7 cellular contexts compared by ENCODE assay signal in genomic region chr7:76959569-76960397, GRCh38.
DNase-seq lines count a peak whose midpoint lies in the region; ATAC-seq lines count a peak whose summit lies in the region.
"Not testable (repeated sequence)": the region's sequence is repeated elsewhere in the genome, so short reads cannot be mapped to it uniquely, and the experiment has no call there.

No MANE protein-coding gene starts in this region.

- H3K4me1 Mint-ChIP-seq in naive thymus-derived CD4-positive, alpha-beta T cell: not testable (repeated sequence)

- 1% methylated on average over 15 of the region's 69 CpGs; no CpG with 5 or more reads in 1 of the 2 donors for WGBS in esophagus, 2 donors

- H3K36me3 ChIP-seq in esophagus (ENCODE audit: control insufficient read depth in 2 of 2, insufficient read depth in 2 of 2, low read length in 1 of 2); naive thymus-derived CD4-positive, alpha-beta T cell (ENCODE audit: control insufficient read depth in 2 of 3, insufficient read depth in 3 of 3, low read length in 3 of 3): not testable (repeated sequence)

- H3K9me3 Mint-ChIP-seq in naive thymus-derived CD4-positive, alpha-beta T cell: not testable (repeated sequence)

- not testable (repeated sequence) for H3K9me3 ChIP-seq in esophagus (ENCODE audit: control insufficient read depth in 2 of 2, insufficient read depth in 1 of 2, low read depth in 1 of 2, low read length in 1 of 2); naive thymus-derived CD4-positive, alpha-beta T cell (ENCODE audit: control insufficient read depth in 2 of 3, low read length in 3 of 3)

- ATAC-seq in GM18858 (IDR thresholded peaks at IDR 0.05; ENCODE audit: unreplicated experiment) (peak; percentile 97), GM21367 (IDR thresholded peaks at IDR 0.05; ENCODE audit: unreplicated experiment) (peak; percentile 94), HG02763 (IDR thresholded peaks at IDR 0.05; ENCODE audit: unreplicated experiment) (peak; percentile 96), HG03196 (IDR thresholded peaks at IDR 0.05; ENCODE audit: unreplicated experiment) (peak; percentile 94), SK-N-SH treated with all-trans-retinoic acid at 6 μM for 48 hours (peak; percentile 99)
- ATAC-seq in naive thymus-derived CD4-positive, alpha-beta T cell: peak; percentile 99

- not testable (repeated sequence) for H3K4me3 Mint-ChIP-seq in naive thymus-derived CD4-positive, alpha-beta T cell

- not testable (repeated sequence) for H3K27me3 ChIP-seq in esophagus (ENCODE audit: control insufficient read depth in 1 of 2, insufficient read depth in 2 of 2, low read length in 2 of 2); naive thymus-derived CD4-positive, alpha-beta T cell (ENCODE audit: control insufficient read depth in 2 of 2, insufficient read depth in 2 of 2, low read length in 2 of 2)

- DNase-seq in naive thymus-derived CD4-positive, alpha-beta T cell: not testable (repeated sequence)

- CTCF ChIA-PET in naive thymus-derived CD4-positive, alpha-beta T cell (lab: Charles Lee): not testable (repeated sequence)

- POLR2A ChIA-PET in naive thymus-derived CD4-positive, alpha-beta T cell (lab: Charles Lee): not testable (repeated sequence)

- H3K27me3 Mint-ChIP-seq in naive thymus-derived CD4-positive, alpha-beta T cell: not testable (repeated sequence)

- H3K36me3 Mint-ChIP-seq in naive thymus-derived CD4-positive, alpha-beta T cell: not testable (repeated sequence)

- H3K27ac Mint-ChIP-seq in naive thymus-derived CD4-positive, alpha-beta T cell: not testable (repeated sequence)

- H3K4me1 ChIP-seq in esophagus (ENCODE audit: control insufficient read depth in 2 of 2, insufficient read depth in 2 of 2, low read length in 1 of 2); naive thymus-derived CD4-positive, alpha-beta T cell (ENCODE audit: control insufficient read depth in 2 of 2, insufficient read depth in 2 of 2, low read length in 2 of 2): not testable (repeated sequence)

- peak overlapping the region; percentile 15 to 29 for H3K4me3 ChIP-seq in esophagus (ENCODE audit: low read depth in 1 of 2, low read length in 2 of 2)
- not testable (repeated sequence) for H3K4me3 ChIP-seq in naive thymus-derived CD4-positive, alpha-beta T cell (ENCODE audit: low read length)

- intact Hi-C loops in naive thymus-derived CD4-positive, alpha-beta T cell (cut with micrococcal nuclease): not testable (repeated sequence)

- peak overlapping the region in 1 of 2 donors; percentile 22 for H3K27ac ChIP-seq in esophagus (ENCODE audit: low read depth in 2 of 2, low read length in 1 of 2)
- not testable (repeated sequence) for H3K27ac ChIP-seq in naive thymus-derived CD4-positive, alpha-beta T cell (ENCODE audit: low read depth, low read length)
